In the genomic region with DNA sequence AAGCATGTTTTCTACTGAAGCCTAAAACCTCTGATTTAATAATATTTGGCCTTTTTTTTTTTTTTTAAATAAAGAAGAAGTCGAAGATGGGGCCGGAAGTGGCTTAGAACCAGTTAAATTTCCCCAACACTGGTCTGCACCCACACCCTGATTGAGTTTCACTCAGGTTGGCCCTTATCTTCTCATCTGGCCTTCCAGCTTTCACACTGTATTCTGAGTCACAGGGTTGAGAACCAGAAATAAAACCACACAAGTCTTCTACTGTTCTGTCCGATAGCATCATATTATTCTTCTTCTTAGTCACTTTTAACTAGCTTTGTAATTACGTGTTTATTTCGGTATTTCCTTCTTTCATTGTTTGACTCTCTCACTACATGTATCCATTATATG, we compare ENCODE assay signal across 8 cellular contexts. TPM values are rescaled to one million over a fixed set of nuclear protein-coding genes. Genes with fewer than 3 reads are reported as not detected.
DNase-seq lines count a peak whose midpoint lies in the region; TF ChIP-seq lines count a peak whose summit lies in the region.

No MANE protein-coding gene starts in this region.

- H3K79me2 ChIP-seq in KMS-11 (ENCODE audit: insufficient read depth, low read depth), result no peaks in the 10 kb centered on the region

- no peaks in the 10 kb centered on the region for H3K36me3 ChIP-seq in KMS-11 (ENCODE audit: insufficient read depth)
- H3K36me3 ChIP-seq in colonic mucosa, result no peaks in the 10 kb centered on the region
- no peaks in the 10 kb centered on the region for H3K36me3 ChIP-seq in thyroid gland

- H3K4me1 ChIP-seq in KMS-11 (ENCODE audit: low read depth, poor library complexity, severe bottlenecking) (peaks cover 28% of the 10 kb centered on the region), colonic mucosa (no peaks in the 10 kb centered on the region), thyroid gland (no peaks in the 10 kb centered on the region)

- DNase-seq in DMS 273 treated with DMSO at 0.1 percent for 48 hours (lab: John Stamatoyannopoulos, UW), result peak; percentile 26
- peak; percentile 15 for DNase-seq in activated T-helper 1 cell treated with Interleukin-2 at 50 U/mL for 16 hours (ENCODE audit: low read depth)
- peak; percentile 83 for DNase-seq in non-pigmented ciliary epithelial cell (ENCODE audit: low read depth)
- DNase-seq in colonic mucosa, result no peak
- no peak for DNase-seq in globus pallidus (ENCODE audit: low spot score)
- no peak for DNase-seq in NCI-H774 (lab: John Stamatoyannopoulos, UW)
- DNase-seq in thyroid gland, result no peak

- H3K27me3 ChIP-seq in KMS-11 (ENCODE audit: insufficient read depth, low read depth) (no peaks in the 10 kb centered on the region), colonic mucosa (no peaks in the 10 kb centered on the region), thyroid gland (no peaks in the 10 kb centered on the region)

- H3K4me3 ChIP-seq in KMS-11 (IDR thresholded peaks at IDR 0.05; ENCODE audit: insufficient read depth, low read depth, low read length), result no peak overlapping the region
- H3K4me3 ChIP-seq in colonic mucosa, result no peak overlapping the region
- H3K4me3 ChIP-seq in thyroid gland (replicated peaks in 1 of 3), result no peak overlapping the region

- intact Hi-C loops in colonic mucosa (cut with DNase I) (no loop called here), thyroid gland (cut with DNase I) (no loop called here)

- TF ChIP-seq POLR2A in thyroid gland (IDR thresholded peaks at IDR 0.05), result no peak

- no peaks in the 10 kb centered on the region for H4K20me1 ChIP-seq in KMS-11 (ENCODE audit: insufficient read depth)

- no peak for TF ChIP-seq CTCF in KMS-11 (conservative IDR thresholded peaks at IDR 0.05; ENCODE audit: low read depth, low read length)
- TF ChIP-seq CTCF in colonic mucosa (IDR thresholded peaks at IDR 0.05), result no peak
- TF ChIP-seq CTCF in thyroid gland (IDR thresholded peaks at IDR 0.05), result no peak

- no peak overlapping the region for H2AFZ ChIP-seq in KMS-11 (ENCODE audit: low read depth)

- peak overlapping the region; percentile 68 for H3K4me2 ChIP-seq in KMS-11

- WGBS in thyroid gland, 2 donors, result 87 to 91% methylated on average over 5 of the region's 5 CpGs

- no peaks in the 10 kb centered on the region for H3K9me3 ChIP-seq in colonic mucosa
- H3K9me3 ChIP-seq in thyroid gland, result no peaks in the 10 kb centered on the region

- H3K27ac ChIP-seq in KMS-11 (peak overlapping the region; percentile 31; the same call in 1 of the 2 replicates), colonic mucosa (no peak overlapping the region), thyroid gland (no peak overlapping the region)

- no peak overlapping the region for H3K9ac ChIP-seq in KMS-11
- no peak overlapping the region for H3K9ac ChIP-seq in colonic mucosa (ENCODE audit: low read depth in 2 of 2, low read length in 2 of 2)

RNA-seq across cellular contexts. Expression of a gene that starts 9.9 kb away (rescaled TPM):
- total RNA-seq in colonic mucosa (under 1 TPM in 1 of 2 donors, not detected in 1; 0.25 TPM), thyroid gland (1 to 10 TPM in 1 of 4 donors, under 1 TPM in 1, not detected in 2; 0.63 to 1.2 TPM)

Comparison
In these comparisons a context has a peak if more than half of its experiments do, and no peak if none do; other contexts are left out.
1. DNase-seq: peak in DMS 273 treated with DMSO at 0.1 percent for 48 hours (single experiment), activated T-helper 1 cell treated with Interleukin-2 at 50 U/mL for 16 hours (single experiment) and non-pigmented ciliary epithelial cell (single experiment); none in colonic mucosa (single experiment), globus pallidus (single experiment), NCI-H774 (single experiment) and thyroid gland (0 of 2).